Comparison of ENCODE assay signal across 19 cellular contexts in the genomic region with DNA sequence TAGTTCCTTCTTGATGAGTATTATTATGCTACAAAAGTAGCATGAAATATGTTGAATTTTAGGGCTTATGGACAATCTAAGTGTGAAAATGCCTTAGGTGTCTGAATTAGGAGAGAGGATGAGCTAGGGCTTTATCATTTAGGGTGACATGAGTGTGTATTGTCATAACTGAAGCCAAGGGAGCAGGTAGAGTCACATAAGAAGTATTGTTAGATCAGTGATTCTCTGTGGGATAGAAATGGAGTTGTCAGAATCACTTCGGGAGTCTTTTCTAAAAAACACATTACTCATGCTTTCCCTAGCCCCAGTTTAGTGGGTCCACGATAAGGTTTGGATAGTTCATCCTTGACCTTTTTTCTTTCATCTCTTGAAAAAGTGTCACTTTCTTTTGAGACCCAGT.
"Had no signal": no experiment of that assay in that cellular context is flagged by ENCODE, and none has a peak within 500 bp of the region (broad histone marks: within the 10 kb centered on the region; RNA-seq: fewer than 3 reads in every experiment).

No MANE protein-coding gene starts in this region.

- H3K4me2 ChIP-seq: SK-N-SH had no signal

- H3K27ac Mint-ChIP-seq: activated CD8-positive, alpha-beta memory T cell treated with anti-CD3 and anti-CD28 coated beads, Interleukin-2, amount 10 ng/mL, durations not matched to agents 7 days and 5 days; brain; progenitor cell of endocrine pancreas; T-helper 2 cell treated with Interferon-gamma antibody and Interleukin-4, amounts not matched to agents 5 μg/mL and 100 μg/mL, for 36 hours; type B pancreatic cell had no signal

- ATAC-seq: activated CD8-positive, alpha-beta memory T cell treated with anti-CD3 and anti-CD28 coated beads, Interleukin-2, amount 10 ng/mL, durations not matched to agents 7 days and 5 days; left ventricle myocardium superior; mucosa of descending colon had no signal

- H3K9me3 ChIP-seq: mucosa of descending colon, stomach had no signal

- H3K27me3 Mint-ChIP-seq: activated CD8-positive, alpha-beta memory T cell treated with anti-CD3 and anti-CD28 coated beads, Interleukin-2, amount 10 ng/mL, durations not matched to agents 7 days and 5 days; brain; naive B cell; progenitor cell of endocrine pancreas; type B pancreatic cell had no signal

- H3K4me3 ChIP-seq: mucosa of descending colon, stomach had no signal

- H3K27ac ChIP-seq: stomach had no signal

- FAIRE-seq: TTC549 had no signal

- DNase-seq: activated CD4-positive, CD25-positive, alpha-beta regulatory T cell; activated CD8-positive, alpha-beta memory T cell treated with anti-CD3 and anti-CD28 coated beads, Interleukin-2, amount 10 ng/mL, durations not matched to agents 7 days and 5 days; activated gamma-delta T cell treated with Interleukin-2 at 50 U/mL for 16 hours; anterior cingulate cortex; caudate nucleus; left ventricle myocardium superior; mucosa of descending colon; naive B cell; SK-N-SH; stimulated activated CD4-positive, alpha-beta T cell treated with anti-CD3 and anti-CD28 coated beads, Interleukin-12 subunit alpha, Interleukin-12 subunit beta, amount 100 ng/mL, for 4 hours; stimulated activated CD4-positive, alpha-beta T cell treated with anti-CD3 and anti-CD28 coated beads, Interleukin-1b, Interleukin-23, amount 100 ng/mL, for 48 hours; stimulated activated CD8-positive, alpha-beta memory T cell treated with anti-CD3 and anti-CD28 coated beads, Interleukin-4, amount 100 ng/mL, for 48 hours; stomach had no signal

- H3K9me3 Mint-ChIP-seq: T-helper 2 cell treated with Interferon-gamma antibody and Interleukin-4, amounts not matched to agents 5 μg/mL and 100 μg/mL, for 36 hours; type B pancreatic cell had no signal

- H3K4me3 Mint-ChIP-seq: activated CD8-positive, alpha-beta memory T cell treated with anti-CD3 and anti-CD28 coated beads, Interleukin-2, amount 10 ng/mL, durations not matched to agents 7 days and 5 days; brain; naive B cell; neural crest cell; T-helper 2 cell treated with Interferon-gamma antibody and Interleukin-4, amounts not matched to agents 5 μg/mL and 100 μg/mL, for 36 hours; type B pancreatic cell had no signal

- H3K27me3 ChIP-seq: stomach had no signal

- H3K9ac ChIP-seq: SK-N-SH had no signal
